In genomic region chr19:1214299-1214861, GRCh38 we compare ENCODE assay signal across 6 cellular contexts. TPM values are rescaled to one million over a fixed set of nuclear protein-coding genes. Genes with fewer than 3 reads are reported as not detected.
DNase-seq lines count a peak whose midpoint lies in the region; ATAC-seq, FAIRE-seq and TF ChIP-seq lines count a peak whose summit lies in the region.

No MANE protein-coding gene starts in this region.

- intact Hi-C loops in activated B cell treated with CpG ODN at 0.5 μM for 24 hours (cut with micrococcal nuclease), result no loop called here

- peaks cover 28% of the 10 kb centered on the region for H3K4me1 Mint-ChIP-seq in activated B cell treated with CpG ODN at 0.5 μM for 24 hours
- peaks cover 57% of the 10 kb centered on the region for H3K4me1 Mint-ChIP-seq in stimulated activated naive CD8-positive, alpha-beta T cell treated with anti-CD3 and anti-CD28 coated beads, Interleukin-15, amount 100 ng/mL, for 72 hours

- H3K27ac ChIP-seq in fibroblast of lung (ENCODE audit: insufficient read depth, low read length), result peak overlapping the region; percentile 57

- TF ChIP-seq CTCF in activated B cell treated with CpG ODN at 0.5 μM for 24 hours (IDR thresholded peaks at IDR 0.05) (no peak), fibroblast of lung (conservative IDR thresholded peaks at IDR 0.05 in 1 of 2, IDR thresholded peaks at IDR 0.05 in 1 of 2; ENCODE audit: low read depth in 1 of 2, low read length in 2 of 2) (no peak)

- H3K9me3 Mint-ChIP-seq in activated B cell treated with CpG ODN at 0.5 μM for 24 hours, result no peaks in the 10 kb centered on the region
- H3K9me3 Mint-ChIP-seq in stimulated activated naive CD8-positive, alpha-beta T cell treated with anti-CD3 and anti-CD28 coated beads, Interleukin-15, amount 100 ng/mL, for 72 hours, result no peaks in the 10 kb centered on the region

- no peak overlapping the region for H3K4me3 ChIP-seq in fibroblast of lung (replicated peaks in 1 of 4; ENCODE audit: control extremely low read depth in 1 of 4, insufficient read depth in 1 of 4, low read depth in 3 of 4, low read length in 4 of 4)

- no peak for DNase-seq in activated B cell treated with CpG ODN at 0.5 μM for 24 hours
- no peak for DNase-seq in fibroblast of lung (ENCODE audit: low read depth in 2 of 2)
- DNase-seq in stimulated activated naive CD8-positive, alpha-beta T cell treated with anti-CD3 and anti-CD28 coated beads, Interleukin-15, amount 100 ng/mL, for 72 hours, result no peak
- no peak for DNase-seq in DMS 273 treated with DMSO at 0.1 percent for 48 hours (lab: John Stamatoyannopoulos, UW)
- DNase-seq in HTR-8/SVneo (ENCODE audit: insufficient read length, low spot score), result no peak

- peak overlapping the region; percentile 27 for H3K9ac ChIP-seq in fibroblast of lung (ENCODE audit: insufficient read depth, low read length)

- no peak overlapping the region for H3K4me3 Mint-ChIP-seq in activated B cell treated with CpG ODN at 0.5 μM for 24 hours
- H3K4me3 Mint-ChIP-seq in stimulated activated naive CD8-positive, alpha-beta T cell treated with anti-CD3 and anti-CD28 coated beads, Interleukin-15, amount 100 ng/mL, for 72 hours, result peak overlapping the region; percentile 82 to 93

- H3K4me1 ChIP-seq in fibroblast of lung (ENCODE audit: control insufficient read depth, extremely low read depth, insufficient read depth, low read length), result peaks cover 24% of the 10 kb centered on the region

- ATAC-seq in activated B cell treated with CpG ODN at 0.5 μM for 24 hours (ENCODE audit: low read depth) (no peak), HG03175 (IDR thresholded peaks at IDR 0.05; ENCODE audit: unreplicated experiment) (no peak)
- no peak for ATAC-seq in stimulated activated naive CD8-positive, alpha-beta T cell treated with anti-CD3 and anti-CD28 coated beads, Interleukin-15, amount 100 ng/mL, for 72 hours

- no peak for FAIRE-seq in HTR-8/SVneo (lab: Jason Lieb, UNC)

- no peak overlapping the region for H2AFZ ChIP-seq in fibroblast of lung (ENCODE audit: low read length)

- H3K36me3 Mint-ChIP-seq in activated B cell treated with CpG ODN at 0.5 μM for 24 hours (ENCODE audit: low read depth), result peaks cover 37% of the 10 kb centered on the region

- H3K27me3 Mint-ChIP-seq in activated B cell treated with CpG ODN at 0.5 μM for 24 hours, result no peaks in the 10 kb centered on the region
- no peaks in the 10 kb centered on the region for H3K27me3 Mint-ChIP-seq in stimulated activated naive CD8-positive, alpha-beta T cell treated with anti-CD3 and anti-CD28 coated beads, Interleukin-15, amount 100 ng/mL, for 72 hours

- H3K79me2 ChIP-seq in fibroblast of lung (ENCODE audit: control insufficient read depth, insufficient read depth, low read length), result peaks cover 80% of the 10 kb centered on the region

- no peaks in the 10 kb centered on the region for H3K27me3 ChIP-seq in fibroblast of lung (ENCODE audit: control insufficient read depth, insufficient read depth, low read length)

- H3K27ac Mint-ChIP-seq in activated B cell treated with CpG ODN at 0.5 μM for 24 hours, result peak overlapping the region; percentile 83
- H3K27ac Mint-ChIP-seq in stimulated activated naive CD8-positive, alpha-beta T cell treated with anti-CD3 and anti-CD28 coated beads, Interleukin-15, amount 100 ng/mL, for 72 hours, result peak overlapping the region; percentile 98

- CTCF ChIA-PET in activated B cell treated with CpG ODN at 0.5 μM for 24 hours (lab: Charles Lee), result interaction anchor here (1.4 to 1.8 kb wide), 2 partner anchors 30 to 101 kb away, joined by 5 read pairs; no protein-coding TSS in a partner anchor

- H4K20me1 ChIP-seq in fibroblast of lung (ENCODE audit: control insufficient read depth, extremely low read depth, insufficient read depth, low read length), result no peaks in the 10 kb centered on the region

- POLR2A ChIA-PET in activated B cell treated with CpG ODN at 0.5 μM for 24 hours (lab: Charles Lee), result interaction anchor here (0.8 to 1.5 kb wide), 7 partner anchors 10 to 230 kb away, joined by 3 to 11 read pairs (median 4); partner anchors contain the start of genes ARHGAP45, CIRBP and WDR18

- no peaks in the 10 kb centered on the region for H3K9me3 ChIP-seq in fibroblast of lung (ENCODE audit: control insufficient read depth, insufficient read depth, low read depth, low read length)

- H3K36me3 ChIP-seq in fibroblast of lung (ENCODE audit: control insufficient read depth, insufficient read depth, low read length), result peaks cover 11% of the 10 kb centered on the region

- H3K4me2 ChIP-seq in fibroblast of lung (ENCODE audit: extremely low read depth, insufficient read depth, low read length), result peak overlapping the region; percentile 45

RNA-seq across cellular contexts. Expression of gene STK11, which starts 8.8 kb away (rescaled TPM):
- total RNA-seq in activated B cell treated with CpG ODN at 0.5 μM for 24 hours (62.0 and 67.6 TPM in 2 replicates), fibroblast of lung (96.6 and 100 TPM in 2 replicates)
- polyA plus RNA-seq in fibroblast of lung, result 23.7 TPM in 2 replicates
- polyA plus RNA-seq in fibroblast of lung (2012), result 32.9 and 34.7 TPM in 2 replicates
- polyA minus RNA-seq in fibroblast of lung (ENCODE audit: low replicate concordance), result 24.9 and 42.8 TPM in 2 replicates

RNA-seq across cellular contexts. Expression of gene CBARP, which starts 23.4 kb away (rescaled TPM):
- 0.29 and 0.64 TPM in 2 replicates for total RNA-seq in activated B cell treated with CpG ODN at 0.5 μM for 24 hours
- total RNA-seq in fibroblast of lung, result 1.5 TPM in 2 replicates
- 0.31 and 1.0 TPM in 2 replicates for polyA plus RNA-seq in fibroblast of lung
- 2.1 and 5.0 TPM in 2 replicates for polyA plus RNA-seq in fibroblast of lung (2012)
- polyA minus RNA-seq in fibroblast of lung (ENCODE audit: low replicate concordance), result 0.94 and 3.6 TPM in 2 replicates

RNA-seq across cellular contexts. Expression of gene ATP5F1D, which starts 27.2 kb away (rescaled TPM):
- total RNA-seq in activated B cell treated with CpG ODN at 0.5 μM for 24 hours, result 172 and 185 TPM in 2 replicates
- 13.4 and 20.5 TPM in 2 replicates for total RNA-seq in fibroblast of lung
- 53.8 and 79.8 TPM in 2 replicates for polyA plus RNA-seq in fibroblast of lung
- 174 and 278 TPM in 2 replicates for polyA plus RNA-seq in fibroblast of lung (2012)
- 23.2 and 31.0 TPM in 2 replicates for polyA minus RNA-seq in fibroblast of lung (ENCODE audit: low replicate concordance)

RNA-seq across cellular contexts. Expression of gene MIDN, which starts 34.0 kb away (rescaled TPM):
- total RNA-seq in activated B cell treated with CpG ODN at 0.5 μM for 24 hours (64.5 and 68.4 TPM in 2 replicates), fibroblast of lung (13.6 and 18.8 TPM in 2 replicates)
- 12.0 and 18.0 TPM in 2 replicates for polyA plus RNA-seq in fibroblast of lung
- 30.3 and 40.2 TPM in 2 replicates for polyA plus RNA-seq in fibroblast of lung (2012)
- 27.6 and 36.6 TPM in 2 replicates for polyA minus RNA-seq in fibroblast of lung (ENCODE audit: low replicate concordance)

RNA-seq across cellular contexts. Expression of gene SBNO2, which starts 40.3 kb away (rescaled TPM):
- total RNA-seq in activated B cell treated with CpG ODN at 0.5 μM for 24 hours, result 111 and 127 TPM in 2 replicates
- 49.6 and 55.8 TPM in 2 replicates for total RNA-seq in fibroblast of lung
- polyA plus RNA-seq in fibroblast of lung, result 12.6 and 14.3 TPM in 2 replicates
- polyA plus RNA-seq in fibroblast of lung (2012), result 33.0 and 34.3 TPM in 2 replicates
- 72.0 and 92.9 TPM in 2 replicates for polyA minus RNA-seq in fibroblast of lung (ENCODE audit: low replicate concordance)
